Comparison of ENCODE assay signal across 9 cellular contexts in genomic region chr6:16725145-16725864, GRCh38. TPM values are rescaled to one million over a fixed set of nuclear protein-coding genes. Genes with fewer than 3 reads are reported as not detected.
DNase-seq lines count a peak whose midpoint lies in the region; ATAC-seq and TF ChIP-seq lines count a peak whose summit lies in the region.
"Had no signal": no experiment of that assay in that cellular context is flagged by ENCODE, and none has a peak within 500 bp of the region (broad histone marks: within the 10 kb centered on the region; RNA-seq: fewer than 3 reads in every experiment).

No MANE protein-coding gene starts in this region.

- peaks cover 0 to 24% (median 7%) of the 10 kb centered on the region in 3 donors for H3K36me3 Mint-ChIP-seq in CD8-positive, alpha-beta memory T cell
- no peaks in the 10 kb centered on the region for H3K36me3 Mint-ChIP-seq in endothelial cell (ENCODE audit: low read depth, unreplicated experiment)

- TF ChIP-seq CTCF in coronary artery (IDR thresholded peaks at IDR 0.05) (no peak), endothelial cell (IDR thresholded peaks at IDR 0.05; ENCODE audit: unreplicated experiment) (no peak)

- no peaks in the 10 kb centered on the region for H3K27me3 Mint-ChIP-seq in CD8-positive, alpha-beta memory T cell
- H3K27me3 Mint-ChIP-seq in endothelial cell (ENCODE audit: unreplicated experiment): no peaks in the 10 kb centered on the region

- DNase-seq in A172 (ENCODE audit: low spot score) (peak; percentile 44), HT-29 (ENCODE audit: low spot score) (peak; percentile 62), coronary artery (ENCODE audit: low spot score) (no peak), endothelial cell (ENCODE audit: low spot score) (no peak)
- DNase-seq in CD8-positive, alpha-beta memory T cell: no peak
- DNase-seq: DMS79 treated with DMSO at 0.1 percent for 48 hours had no signal

- POLR2A ChIA-PET in CD8-positive, alpha-beta memory T cell (lab: Charles Lee): interaction anchor here (0.5 to 1.0 kb wide), 3 partner anchors 12 to 251 kb away, joined by 3 read pairs; partner anchors contain the start of gene ATXN1

- H3K27me3 ChIP-seq in mucosa of rectum (ENCODE audit: control insufficient read depth in 2 of 2, insufficient read depth in 2 of 2, low read length in 2 of 2): no peaks in the 10 kb centered on the region
- no peaks in the 10 kb centered on the region for H3K27me3 ChIP-seq in CD8-positive, alpha-beta memory T cell (ENCODE audit: insufficient read depth, low read length, poor library complexity, severe bottlenecking)

- H3K4me1 ChIP-seq in mucosa of rectum (ENCODE audit: control insufficient read depth in 2 of 2, insufficient read depth in 2 of 2, low read length in 2 of 2): peaks cover 0 to 20% of the 10 kb centered on the region in 2 donors
- peaks cover 20% of the 10 kb centered on the region for H3K4me1 ChIP-seq in CD8-positive, alpha-beta memory T cell (ENCODE audit: insufficient read depth, low read length)

- no peaks in the 10 kb centered on the region for H3K36me3 ChIP-seq in mucosa of rectum (ENCODE audit: control insufficient read depth in 2 of 2, insufficient read depth in 2 of 2, low read length in 2 of 2)
- H3K36me3 ChIP-seq in CD8-positive, alpha-beta memory T cell (ENCODE audit: insufficient read depth, low read length): no peaks in the 10 kb centered on the region

- H3K27ac ChIP-seq in coronary artery (peak overlapping the region; percentile 71 to 80), mucosa of rectum (ENCODE audit: low read depth in 2 of 2, low read length in 2 of 2) (peak overlapping the region; percentile 24 to 52)
- no peak overlapping the region for H3K27ac ChIP-seq in CD8-positive, alpha-beta memory T cell (ENCODE audit: low read depth, low read length)

- H3K9me3 ChIP-seq in mucosa of rectum (ENCODE audit: control insufficient read depth in 2 of 2, low read length in 2 of 2): no peaks in the 10 kb centered on the region
- H3K9me3 ChIP-seq in CD8-positive, alpha-beta memory T cell (ENCODE audit: low read length): no peaks in the 10 kb centered on the region

- peak overlapping the region in 3 of 8 donors; percentile 37 to 65 (median 38) for H3K27ac Mint-ChIP-seq in CD8-positive, alpha-beta memory T cell
- H3K27ac Mint-ChIP-seq in endothelial cell (ENCODE audit: unreplicated experiment): no peak overlapping the region

- CTCF ChIA-PET in CD8-positive, alpha-beta memory T cell (lab: Charles Lee): interaction anchor here (2.5 kb wide), 1 partner anchor 12 kb away, joined by 7 read pairs; no protein-coding TSS in a partner anchor

- H3K4me3 Mint-ChIP-seq in CD8-positive, alpha-beta memory T cell: no peak overlapping the region
- H3K4me3 Mint-ChIP-seq in endothelial cell (ENCODE audit: unreplicated experiment): no peak overlapping the region

- H3K4me3 ChIP-seq in coronary artery (peak overlapping the region; percentile 33), mucosa of rectum (ENCODE audit: low read length in 2 of 2) (no peak overlapping the region)
- H3K4me3 ChIP-seq in CD8-positive, alpha-beta memory T cell (ENCODE audit: low read length): no peak overlapping the region

- H3K4me1 Mint-ChIP-seq in CD8-positive, alpha-beta memory T cell: peaks cover 42 to 79% (median 69%) of the 10 kb centered on the region in 3 donors
- no peaks in the 10 kb centered on the region for H3K4me1 Mint-ChIP-seq in endothelial cell (ENCODE audit: unreplicated experiment)

- ATAC-seq in HG02885 (IDR thresholded peaks at IDR 0.05; ENCODE audit: poor library complexity, unreplicated experiment) (no peak), GM18870 (IDR thresholded peaks at IDR 0.05; ENCODE audit: unreplicated experiment) (no peak)

- H3K9me3 Mint-ChIP-seq in CD8-positive, alpha-beta memory T cell: no peaks in the 10 kb centered on the region
- no peaks in the 10 kb centered on the region for H3K9me3 Mint-ChIP-seq in endothelial cell (ENCODE audit: unreplicated experiment)

- no peak overlapping the region for H3K9ac ChIP-seq in mucosa of rectum (ENCODE audit: low read depth in 1 of 2, low read length in 2 of 2)

RNA-seq across cellular contexts. Expression of gene ATXN1, which starts 36.0 kb away (rescaled TPM):
- 11.4 and 12.4 TPM in 2 replicates for total RNA-seq in A172 (2014; rRNA removed; shearing (Covaris generic))
- 33.2 and 39.1 TPM in 2 replicates for total RNA-seq in HT-29 (2014; rRNA removed; shearing (Covaris generic))
- total RNA-seq in CD8-positive, alpha-beta memory T cell: 100 to 1,000 TPM; 111 to 114 TPM
- polyA plus RNA-seq in CD8-positive, alpha-beta memory T cell: 20.0 TPM
- total RNA-seq in endothelial cell (ENCODE audit: unreplicated experiment): 18.7 TPM

Comparison
In these comparisons a context has a peak if more than half of its experiments do, and no peak if none do; other contexts are left out.
1. DNase-seq: peak in A172 (single experiment) and HT-29 (single experiment); none in coronary artery (single experiment), CD8-positive, alpha-beta memory T cell (0 of 5) and endothelial cell (single experiment).